ENCODE assay signal across 25 cellular contexts in the genomic region with DNA sequence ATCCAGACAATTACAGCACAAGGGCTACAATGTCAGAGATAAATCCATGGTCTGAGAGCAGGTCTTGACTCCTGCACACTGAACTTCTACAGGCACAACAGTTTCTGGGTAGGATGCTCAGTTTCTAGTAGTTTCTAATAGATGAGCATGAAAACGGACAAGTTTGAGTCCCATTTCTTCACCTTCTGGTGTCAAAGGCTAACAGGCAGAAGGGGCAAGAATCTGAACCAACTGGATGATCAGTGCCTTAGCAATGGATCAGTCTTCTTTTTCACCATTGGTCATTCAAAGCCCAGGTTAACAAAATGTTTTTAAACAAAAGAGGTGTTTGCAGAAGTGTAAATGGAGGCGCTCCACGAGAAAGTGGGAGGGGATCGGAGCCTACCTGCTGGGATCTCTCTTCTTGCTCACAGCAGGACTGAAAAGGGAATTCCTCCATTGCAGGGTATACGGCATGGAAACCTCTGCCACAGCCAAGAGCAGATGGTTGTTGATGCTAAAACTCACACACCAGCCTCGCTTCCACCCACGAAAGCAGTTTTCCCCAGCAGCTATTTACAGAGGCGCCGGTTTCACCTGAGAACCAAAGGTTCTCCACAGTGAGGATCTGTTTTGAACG.
DNase-seq lines count a peak whose midpoint lies in the region; ATAC-seq and TF ChIP-seq lines count a peak whose summit lies in the region.
"Had no signal": no experiment of that assay in that cellular context is flagged by ENCODE, and none has a peak within 500 bp of the region (broad histone marks: within the 10 kb centered on the region; RNA-seq: fewer than 3 reads in every experiment).

No MANE protein-coding gene starts in this region.

- DNase-seq in breast epithelium (ENCODE audit: low spot score in 2 of 2), result no peak
- no peak for DNase-seq in MCF 10A (ENCODE audit: unreplicated experiment)
- DNase-seq in WTC11 (ENCODE audit: low spot score), result peak; percentile 42
- DNase-seq in glomerular visceral epithelial cell (ENCODE audit: extremely low spot score), result no peak
- no peak for DNase-seq in activated T-cell treated with anti-CD3 and anti-CD28 coated beads for 4 hours
- DNase-seq: activated CD4-positive, alpha-beta T cell treated with anti-CD3 and anti-CD28 coated beads, Interleukin-2, amount 50 U/mL, for 4 hours; activated CD4-positive, CD25-positive, alpha-beta regulatory T cell; activated naive CD4-positive, alpha-beta T cell treated with anti-CD3 and anti-CD28 coated beads for 36 hours; adrenal gland; CD8-positive, alpha-beta T cell; DMS 273 treated with DMSO at 0.1 percent for 48 hours; GOT3; MV-4-11; NCI-H1694 treated with DMSO at 0.1 percent for 48 hours; NCI-H2171 treated with DMSO at 0.1 percent for 48 hours; NCI-H524 treated with DMSO at 0.1 percent for 48 hours; SIG-M5; stimulated activated naive CD8-positive, alpha-beta T cell treated with anti-CD3 and anti-CD28 coated beads, Interleukin-15, amount 100 ng/mL, for 72 hours; SW 1271 had no signal

- H3K9me3 Mint-ChIP-seq in MCF 10A (ENCODE audit: unreplicated experiment) (no peaks in the 10 kb centered on the region), WTC11 (peaks cover 18% of the 10 kb centered on the region)
- H3K9me3 Mint-ChIP-seq: activated T-helper 1 cell treated with anti-CD3 and anti-CD28 coated beads, Interleukin-12 subunit alpha, Interleukin-12 subunit beta, Interleukin-2, Interleukin-4 antibody, amounts not matched to agents 30 ng/mL and 10 ng/mL and 1 ng/mL, durations not matched to agents 14 hours and 24 hours and 36 hours; stimulated activated naive CD8-positive, alpha-beta T cell treated with anti-CD3 and anti-CD28 coated beads, Interleukin-15, amount 100 ng/mL, for 72 hours had no signal

- H3K36me3 Mint-ChIP-seq in MCF 10A (ENCODE audit: insufficient read depth, unreplicated experiment), result no peaks in the 10 kb centered on the region
- H3K36me3 Mint-ChIP-seq in WTC11, result peaks cover 14% of the 10 kb centered on the region
- H3K36me3 Mint-ChIP-seq: CD8-positive, alpha-beta T cell had no signal

- POLR2A ChIA-PET in MCF 10A (lab: Yijun Ruan, JAX) (no interaction called here), WTC11 (lab: Charles Lee) (no interaction called here)

- intact Hi-C loops in breast epithelium (cut with DNase I; ENCODE audit: low total_unique reads), result no loop called here
- intact Hi-C loops in MCF 10A (cut with micrococcal nuclease), result no loop called here

- H3K4me1 Mint-ChIP-seq in MCF 10A (ENCODE audit: insufficient read depth, unreplicated experiment) (no peaks in the 10 kb centered on the region), WTC11 (peaks cover 67% of the 10 kb centered on the region)
- H3K4me1 Mint-ChIP-seq: stimulated activated naive CD8-positive, alpha-beta T cell treated with anti-CD3 and anti-CD28 coated beads, Interleukin-15, amount 100 ng/mL, for 72 hours had no signal

- ATAC-seq in WTC11 (peak; percentile 74), GM19455 (IDR thresholded peaks at IDR 0.05; ENCODE audit: unreplicated experiment) (no peak), HG03460 (IDR thresholded peaks at IDR 0.05; ENCODE audit: unreplicated experiment) (no peak)
- ATAC-seq: CD8-positive, alpha-beta T cell; stimulated activated naive CD8-positive, alpha-beta T cell treated with anti-CD3 and anti-CD28 coated beads, Interleukin-15, amount 100 ng/mL, for 72 hours had no signal

- CTCF ChIA-PET in MCF 10A (lab: Yijun Ruan, JAX), result interaction anchor here (1.6 kb wide), 1 partner anchor 7 kb away, joined by 3 read pairs; no protein-coding TSS in a partner anchor
- CTCF ChIA-PET in WTC11 (lab: Charles Lee), result interaction anchor here (1.2 kb wide), 1 partner anchor 87 kb away, joined by 3 read pairs; no protein-coding TSS in a partner anchor

- no peak for TF ChIP-seq POLR2A in breast epithelium (IDR thresholded peaks at IDR 0.05)

- H3K27me3 ChIP-seq in breast epithelium (no peaks in the 10 kb centered on the region), iPS-20b (ENCODE audit: insufficient read depth, low read length) (no peaks in the 10 kb centered on the region)
- H3K27me3 ChIP-seq: adrenal gland, vagina had no signal

- H3K27ac ChIP-seq in breast epithelium, result peak overlapping the region; percentile 70 to 71
- peak overlapping the region; percentile 84 for H3K27ac ChIP-seq in iPS-20b (ENCODE audit: low read length)
- H3K27ac ChIP-seq: adrenal gland, vagina had no signal

- no peak overlapping the region for H3K4me3 Mint-ChIP-seq in MCF 10A (ENCODE audit: unreplicated experiment)
- no peak overlapping the region for H3K4me3 Mint-ChIP-seq in WTC11
- H3K4me3 Mint-ChIP-seq: activated naive CD4-positive, alpha-beta T cell treated with anti-CD3 and anti-CD28 coated beads for 36 hours; activated T-helper 1 cell treated with anti-CD3 and anti-CD28 coated beads, Interleukin-12 subunit alpha, Interleukin-12 subunit beta, Interleukin-2, Interleukin-4 antibody, amounts not matched to agents 30 ng/mL and 10 ng/mL and 1 ng/mL, durations not matched to agents 14 hours and 24 hours and 36 hours; brain; CD8-positive, alpha-beta T cell; stimulated activated naive CD8-positive, alpha-beta T cell treated with anti-CD3 and anti-CD28 coated beads, Interleukin-15, amount 100 ng/mL, for 72 hours had no signal

- peak overlapping the region; percentile 63; the same call in 1 of the 2 replicates for H3K9ac ChIP-seq in iPS-20b (ENCODE audit: low read depth, low read length)

- H3K36me3 ChIP-seq in breast epithelium (no peaks in the 10 kb centered on the region), iPS-20b (ENCODE audit: insufficient read depth, low read depth, low read length) (no peaks in the 10 kb centered on the region)
- H3K36me3 ChIP-seq: adrenal gland, vagina had no signal

- no TSS peak for BruUV-seq in MCF 10A (replicated peaks; lab: Mats Ljungman, UMichigan)

- H3K4me3 ChIP-seq in breast epithelium, result peak overlapping the region in 1 of 3 donors; percentile 10
- H3K4me3 ChIP-seq in iPS-20b (ENCODE audit: low read length), result peak overlapping the region; percentile 23; the same call in 1 of the 2 replicates
- H3K4me3 ChIP-seq: adrenal gland, vagina had no signal

- TF ChIP-seq CTCF in breast epithelium (IDR thresholded peaks at IDR 0.05) (no peak), MCF 10A (IDR thresholded peaks at IDR 0.05; ENCODE audit: unreplicated experiment) (no peak), WTC11 (IDR thresholded peaks at IDR 0.05) (no peak)

- no peaks in the 10 kb centered on the region for H3K9me3 ChIP-seq in breast epithelium
- peaks cover 4% of the 10 kb centered on the region; the same call in 1 of the 2 replicates for H3K9me3 ChIP-seq in iPS-20b (ENCODE audit: insufficient read depth, low read depth, low read length)
- H3K9me3 ChIP-seq: adrenal gland, vagina had no signal

- no peaks in the 10 kb centered on the region for H3K27me3 Mint-ChIP-seq in MCF 10A (ENCODE audit: insufficient read depth, unreplicated experiment)
- H3K27me3 Mint-ChIP-seq in WTC11 (ENCODE audit: low read depth), result no peaks in the 10 kb centered on the region; the same call in 1 of the 2 replicates

- H3K4me1 ChIP-seq in breast epithelium (peaks cover 0 to 9% of the 10 kb centered on the region in 2 donors), iPS-20b (ENCODE audit: insufficient read depth, low read length) (peaks cover 27% of the 10 kb centered on the region)
- H3K4me1 ChIP-seq: adrenal gland, vagina had no signal

- H3K27ac Mint-ChIP-seq in MCF 10A (ENCODE audit: low read depth, unreplicated experiment) (no peak overlapping the region), WTC11 (peak overlapping the region; percentile 96)
- H3K27ac Mint-ChIP-seq: activated naive CD4-positive, alpha-beta T cell treated with anti-CD3 and anti-CD28 coated beads for 36 hours; activated T-helper 1 cell treated with anti-CD3 and anti-CD28 coated beads, Interleukin-12 subunit alpha, Interleukin-12 subunit beta, Interleukin-2, Interleukin-4 antibody, amounts not matched to agents 30 ng/mL and 10 ng/mL and 1 ng/mL, durations not matched to agents 14 hours and 24 hours and 36 hours; CD8-positive, alpha-beta T cell; stimulated activated naive CD8-positive, alpha-beta T cell treated with anti-CD3 and anti-CD28 coated beads, Interleukin-15, amount 100 ng/mL, for 72 hours had no signal

TF ChIP-seq in WTC11, 78 proteins besides CTCF, POLR2A, EP300 and RAD21 (continues in another document):
- TF ChIP-seq ZNF423 (CRISPR knock-in tag; IDR thresholded peaks at IDR 0.05), result peak; percentile 58; the same call in 1 of the 2 replicates
- TF ChIP-seq TEAD1 (CRISPR knock-in tag; IDR thresholded peaks at IDR 0.05), result peak; percentile 36; the same call in 1 of the 2 replicates
- no peak for TF ChIP-seq JUN (CRISPR knock-in tag; IDR thresholded peaks at IDR 0.05)
- peak; percentile 58; the same call in 1 of the 2 replicates for TF ChIP-seq SP1 (CRISPR knock-in tag; conservative IDR thresholded peaks at IDR 0.05)
- TF ChIP-seq MYBL2 (CRISPR knock-in tag; IDR thresholded peaks at IDR 0.05), result no peak
- no peak for TF ChIP-seq NFE2L1 (CRISPR knock-in tag; IDR thresholded peaks at IDR 0.05)
- TF ChIP-seq, protein P1, sequence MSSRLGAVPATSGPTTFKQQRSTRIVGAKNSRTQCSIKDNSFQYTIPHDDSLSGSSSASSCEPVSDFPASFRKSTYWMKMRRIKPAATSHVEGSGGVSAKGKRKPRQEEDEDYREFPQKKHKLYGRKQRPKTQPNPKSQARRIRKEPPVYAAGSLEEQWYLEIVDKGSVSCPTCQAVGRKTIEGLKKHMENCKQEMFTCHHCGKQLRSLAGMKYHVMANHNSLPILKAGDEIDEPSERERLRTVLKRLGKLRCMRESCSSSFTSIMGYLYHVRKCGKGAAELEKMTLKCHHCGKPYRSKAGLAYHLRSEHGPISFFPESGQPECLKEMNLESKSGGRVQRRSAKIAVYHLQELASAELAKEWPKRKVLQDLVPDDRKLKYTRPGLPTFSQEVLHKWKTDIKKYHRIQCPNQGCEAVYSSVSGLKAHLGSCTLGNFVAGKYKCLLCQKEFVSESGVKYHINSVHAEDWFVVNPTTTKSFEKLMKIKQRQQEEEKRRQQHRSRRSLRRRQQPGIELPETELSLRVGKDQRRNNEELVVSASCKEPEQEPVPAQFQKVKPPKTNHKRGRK (CRISPR knock-in tag; IDR thresholded peaks at IDR 0.05; ENCODE audit: borderline replicate concordance), result no peak
